Comparison of ENCODE assay signal across 8 cellular contexts in genomic region chr3:2547049-2547448, GRCh38.
"Had no signal": no experiment of that assay in that cellular context is flagged by ENCODE, and none has a peak within 500 bp of the region (broad histone marks: within the 10 kb centered on the region; RNA-seq: fewer than 3 reads in every experiment).

No MANE protein-coding gene starts in this region.

- FAIRE-seq: HepG2, HTR-8/SVneo, K562 had no signal

- DNase-seq: IMR-90, KBM-7, KG1 had no signal

- H3K4me2 ChIP-seq: KMS-11 had no signal

- ATAC-seq: HepG2, K562 had no signal

- H3K27ac ChIP-seq: HL-60, KMS-11 had no signal

- H3K4me3 ChIP-seq: K562 had no signal
